In genomic region chrX:53086464-53086863, GRCh38 we compare ENCODE assay signal across 11 cellular contexts. TPM values are rescaled to one million over a fixed set of nuclear protein-coding genes. Genes with fewer than 3 reads are reported as not detected.
A peak's percentile ranks its signal among the peaks of the same experiment; 100 is the strongest.
DNase-seq lines count a peak whose midpoint lies in the region; ATAC-seq and TF ChIP-seq lines count a peak whose summit lies in the region.
"Had no signal": no experiment of that assay in that cellular context is flagged by ENCODE, and none has a peak within 500 bp of the region (broad histone marks: within the 10 kb centered on the region; RNA-seq: fewer than 3 reads in every experiment).

No MANE protein-coding gene starts in this region.

- H3K4me1 ChIP-seq in muscle layer of duodenum (ENCODE audit: control insufficient read depth in 1 of 2, insufficient read depth in 2 of 2, low read length in 2 of 2) (peaks cover 0 to 31% of the 10 kb centered on the region in 2 donors), uterus (no peaks in the 10 kb centered on the region)

- H3K27me3 ChIP-seq in muscle layer of duodenum (ENCODE audit: low read depth, low read length) (no peaks in the 10 kb centered on the region), uterus (no peaks in the 10 kb centered on the region)

- H3K4me3 ChIP-seq in coronary artery (peak overlapping the region; percentile 46), muscle layer of duodenum (ENCODE audit: low read depth in 1 of 2, low read length in 2 of 2) (peak overlapping the region in 1 of 2 donors; percentile 28), uterus (no peak overlapping the region)

- no peak for TF ChIP-seq CTCF in natural killer cell (IDR thresholded peaks at IDR 0.05)
- no peak for TF ChIP-seq CTCF in coronary artery (IDR thresholded peaks at IDR 0.05)
- TF ChIP-seq CTCF in uterus (IDR thresholded peaks at IDR 0.05): no peak

- H3K4me1 Mint-ChIP-seq in natural killer cell: peaks cover 15 to 49% of the 10 kb centered on the region in 2 donors
- H3K4me1 Mint-ChIP-seq in natural killer cell treated with Interleukin-12 subunit alpha and Interleukin-12 subunit beta and Interleukin-15 and Interleukin-18, amount 100 ng/mL, for 72 hours (ENCODE audit: low read depth in 2 of 2): peaks cover 30 to 33% of the 10 kb centered on the region in 2 donors

- no peaks in the 10 kb centered on the region for H3K27me3 Mint-ChIP-seq in natural killer cell (ENCODE audit: low read depth in 2 of 2)
- peaks cover 0 to 7% of the 10 kb centered on the region in 2 donors for H3K27me3 Mint-ChIP-seq in natural killer cell treated with Interleukin-12 subunit alpha and Interleukin-12 subunit beta and Interleukin-15 and Interleukin-18, amount 100 ng/mL, for 72 hours

- ATAC-seq in natural killer cell (no peak), HG03280 (IDR thresholded peaks at IDR 0.05; ENCODE audit: unreplicated experiment) (no peak)
- ATAC-seq in natural killer cell treated with Interleukin-12 subunit alpha and Interleukin-12 subunit beta and Interleukin-15 and Interleukin-18, amount 100 ng/mL, for 72 hours: no peak
- ATAC-seq: WTC11 had no signal

- no peak overlapping the region for H3K4me3 Mint-ChIP-seq in natural killer cell
- H3K4me3 Mint-ChIP-seq in natural killer cell treated with Interleukin-12 subunit alpha and Interleukin-12 subunit beta and Interleukin-15 and Interleukin-18, amount 100 ng/mL, for 72 hours: no peak overlapping the region
- H3K4me3 Mint-ChIP-seq: CD14-positive monocyte, WTC11 had no signal

- no peaks in the 10 kb centered on the region for H3K36me3 Mint-ChIP-seq in natural killer cell
- H3K36me3 Mint-ChIP-seq in natural killer cell treated with Interleukin-12 subunit alpha and Interleukin-12 subunit beta and Interleukin-15 and Interleukin-18, amount 100 ng/mL, for 72 hours: peaks cover 11% of the 10 kb centered on the region

- H3K27ac ChIP-seq in coronary artery (peak overlapping the region; percentile 75 to 78), muscle layer of duodenum (ENCODE audit: low read length) (peak overlapping the region; percentile 49), uterus (peak overlapping the region; percentile 88 to 96)

- H3K27ac Mint-ChIP-seq in natural killer cell: peak overlapping the region; percentile 6 to 86
- H3K27ac Mint-ChIP-seq in natural killer cell treated with Interleukin-12 subunit alpha and Interleukin-12 subunit beta and Interleukin-15 and Interleukin-18, amount 100 ng/mL, for 72 hours: no peak overlapping the region
- H3K27ac Mint-ChIP-seq: CD14-positive monocyte, WTC11 had no signal

- no peaks in the 10 kb centered on the region for H3K9me3 Mint-ChIP-seq in natural killer cell
- no peaks in the 10 kb centered on the region for H3K9me3 Mint-ChIP-seq in natural killer cell treated with Interleukin-12 subunit alpha and Interleukin-12 subunit beta and Interleukin-15 and Interleukin-18, amount 100 ng/mL, for 72 hours
- H3K9me3 Mint-ChIP-seq: WTC11 had no signal

- H3K36me3 ChIP-seq in muscle layer of duodenum (ENCODE audit: control insufficient read depth in 1 of 2, insufficient read depth in 2 of 2, low read length in 2 of 2) (peaks cover 15 to 17% of the 10 kb centered on the region in 2 donors), uterus (no peaks in the 10 kb centered on the region)

- no peak for TF ChIP-seq POLR2A in uterus (IDR thresholded peaks at IDR 0.05)

- DNase-seq in natural killer cell: no peak
- no peak for DNase-seq in natural killer cell treated with Interleukin-12 subunit alpha and Interleukin-12 subunit beta and Interleukin-15 and Interleukin-18, amount 100 ng/mL, for 72 hours (ENCODE audit: low spot score)
- DNase-seq in coronary artery (ENCODE audit: low spot score): peak; percentile 74
- peak; percentile 60 to 67 for DNase-seq in uterus
- DNase-seq in stimulated activated CD4-positive, alpha-beta T cell treated with anti-CD3 and anti-CD28 coated beads, Interleukin-1b, Interleukin-23, amount 100 ng/mL, for 48 hours: no peak
- DNase-seq in SIG-M5 treated with dmso at 0.1 percent for 504 hours (lab: John Stamatoyannopoulos, UW; ENCODE audit: unreplicated experiment): no peak
- DNase-seq: mesendoderm had no signal

- intact Hi-C loops in natural killer cell (cut with micrococcal nuclease) (loop anchor here (5.0 to 10.0 kb wide), 2 partner anchors 141 to 598 kb away; partner anchors contain the start of genes HUWE1 and KDM5C), uterus (cut with DNase I; ENCODE audit: low total_unique reads) (no loop called here)

- H3K9me3 ChIP-seq in muscle layer of duodenum (ENCODE audit: control insufficient read depth in 1 of 2, low read length in 2 of 2) (no peaks in the 10 kb centered on the region), uterus (no peaks in the 10 kb centered on the region)

RNA-seq across cellular contexts. Expression of gene TSPYL2, which starts 4.3 kb away (rescaled TPM):
- total RNA-seq in natural killer cell (100 to 1,000 TPM; 103 to 318 (median 139) TPM), uterus (100 to 1,000 TPM in 1 of 4 donors, 10 to 100 TPM in 3; 19.5 to 152 (median 30.7) TPM)
- total RNA-seq in natural killer cell treated with Interleukin-12 subunit alpha and Interleukin-12 subunit beta and Interleukin-15 and Interleukin-18, amount 100 ng/mL, for 72 hours: 10 to 100 TPM; 17.6 to 35.8 TPM

RNA-seq across cellular contexts. Expression of gene KANTR, which starts 7.5 kb away (rescaled TPM):
- 10 to 100 TPM; 15.1 to 18.1 (median 17.1) TPM for total RNA-seq in natural killer cell
- 10 to 100 TPM in 1 of 2 donors, 1 to 10 TPM in 1; 5.7 to 17.6 TPM for total RNA-seq in natural killer cell treated with Interleukin-12 subunit alpha and Interleukin-12 subunit beta and Interleukin-15 and Interleukin-18, amount 100 ng/mL, for 72 hours
- total RNA-seq in uterus: 10 to 100 TPM; 22.6 to 71.7 (median 33.6) TPM

RNA-seq across cellular contexts. Expression of gene GPR173, which starts 37.9 kb away (rescaled TPM):
- under 1 TPM in 1 of 3 donors, not detected in 2; 0.48 TPM for total RNA-seq in natural killer cell
- total RNA-seq in natural killer cell treated with Interleukin-12 subunit alpha and Interleukin-12 subunit beta and Interleukin-15 and Interleukin-18, amount 100 ng/mL, for 72 hours: not detected
- 1 to 10 TPM in 2 of 4 donors, under 1 TPM in 2; 0.51 to 9.2 (median 4.5) TPM for total RNA-seq in uterus

Comparison
In these comparisons a context has a peak if more than half of its experiments do, and no peak if none do; other contexts are left out.
1. H3K27ac Mint-ChIP-seq: peak in natural killer cell (2 of 2); none in natural killer cell treated with Interleukin-12 subunit alpha and Interleukin-12 subunit beta and Interleukin-15 and Interleukin-18, amount 100 ng/mL, for 72 hours (0 of 2).
2. DNase-seq: peak in coronary artery (single experiment) and uterus (2 of 2); none in natural killer cell (single experiment), natural killer cell treated with Interleukin-12 subunit alpha and Interleukin-12 subunit beta and Interleukin-15 and Interleukin-18, amount 100 ng/mL, for 72 hours (single experiment), stimulated activated CD4-positive, alpha-beta T cell treated with anti-CD3 and anti-CD28 coated beads, Interleukin-1b, Interleukin-23, amount 100 ng/mL, for 48 hours (single experiment) and SIG-M5 treated with dmso at 0.1 percent for 504 hours (single experiment).
3. Peak in every context shown above with its lines, with median percentiles within 50 percentile points of each other: H3K27ac ChIP-seq.